In genomic region chr15:52733078-52733477, GRCh38 we compare ENCODE assay signal across 1 cellular context.
A peak's percentile ranks its signal among the peaks of the same experiment; 100 is the strongest.
TF ChIP-seq lines count a peak whose summit lies in the region.

No MANE protein-coding gene starts in this region.

TF ChIP-seq in HepG2, 621 proteins besides CTCF, POLR2A, EP300 and RAD21 (continued from another document):
- TF ChIP-seq ZNF12 (CRISPR knock-in tag; IDR thresholded peaks at IDR 0.05) (peak; percentile 24; the same call in 1 of the 2 replicates), CC2D1A (CRISPR knock-in tag; IDR thresholded peaks at IDR 0.05) (no peak), ZBTB39 (CRISPR knock-in tag; IDR thresholded peaks at IDR 0.05) (no peak), FOXJ3 (CRISPR knock-in tag; IDR thresholded peaks at IDR 0.05; ENCODE audit: borderline replicate concordance) (peak; percentile 61; the same call in 1 of the 2 replicates), NFYC (CRISPR knock-in tag; IDR thresholded peaks at IDR 0.05) (no peak), ZNF235 (CRISPR knock-in tag; IDR thresholded peaks at IDR 0.05; ENCODE audit: borderline replicate concordance) (no peak), KDM5A (IDR thresholded peaks at IDR 0.05; ENCODE audit: borderline replicate concordance, low read length) (no peak), FOXK1 (CRISPR knock-in tag; IDR thresholded peaks at IDR 0.05; ENCODE audit: borderline replicate concordance, low read depth) (peak; percentile 41; the same call in 1 of the 2 replicates), GATAD2A (CRISPR knock-in tag; IDR thresholded peaks at IDR 0.05) (peak; percentile 63), ZNF646 (CRISPR knock-in tag; IDR thresholded peaks at IDR 0.05) (no peak), ZNF619 (CRISPR knock-in tag; IDR thresholded peaks at IDR 0.05) (no peak), ATF7 (IDR thresholded peaks at IDR 0.05) (peak; percentile 7; the same call in 1 of the 2 replicates), ATF7 (CRISPR knock-in tag; IDR thresholded peaks at IDR 0.05) (no peak), ELF4 (CRISPR knock-in tag; IDR thresholded peaks at IDR 0.05; ENCODE audit: borderline replicate concordance) (no peak), HNRNPL (IDR thresholded peaks at IDR 0.05; ENCODE audit: low read depth, low read length) (no peak), HOXA7 (CRISPR knock-in tag; IDR thresholded peaks at IDR 0.05) (no peak), ZNF678 (CRISPR knock-in tag; IDR thresholded peaks at IDR 0.05) (no peak), ETV6 (CRISPR knock-in tag; conservative IDR thresholded peaks at IDR 0.05) (no peak), RFX1 (IDR thresholded peaks at IDR 0.05) (no peak), NFYB (CRISPR knock-in tag; IDR thresholded peaks at IDR 0.05) (no peak), ZNF674 (CRISPR knock-in tag; IDR thresholded peaks at IDR 0.05; ENCODE audit: low read depth) (no peak), MEF2D (CRISPR knock-in tag; IDR thresholded peaks at IDR 0.05) (no peak; the same call in 1 of the 2 replicates), SNAPC4 (CRISPR knock-in tag; IDR thresholded peaks at IDR 0.05) (no peak), ZNF296 (CRISPR knock-in tag; conservative IDR thresholded peaks at IDR 0.05) (no peak), NCOR1 (IDR thresholded peaks at IDR 0.05; ENCODE audit: borderline replicate concordance, low read length) (peak; percentile 60; the same call in 1 of the 2 replicates), HDAC2 (CRISPR knock-in tag; IDR thresholded peaks at IDR 0.05) (no peak), MIER2 (CRISPR knock-in tag; IDR thresholded peaks at IDR 0.05) (no peak), TEAD2 (CRISPR knock-in tag; IDR thresholded peaks at IDR 0.05) (no peak), ZFAT (CRISPR knock-in tag; conservative IDR thresholded peaks at IDR 0.05) (no peak), ZNF530 (CRISPR knock-in tag; IDR thresholded peaks at IDR 0.05; ENCODE audit: low read depth) (no peak), HIVEP1 (CRISPR knock-in tag; IDR thresholded peaks at IDR 0.05) (no peak), GLMP (CRISPR knock-in tag; IDR thresholded peaks at IDR 0.05; ENCODE audit: borderline replicate concordance) (no peak), MAFK (conservative IDR thresholded peaks at IDR 0.05 in 1 of 2, IDR thresholded peaks at IDR 0.05 in 1 of 2; ENCODE audit: low read length in 2 of 2) (peak; percentile 69 to 72), HDAC1 (CRISPR knock-in tag; IDR thresholded peaks at IDR 0.05) (0 out of 2 replicates have a peak, but pooled peaks have one; percentile 27), NCOA1 (CRISPR knock-in tag; IDR thresholded peaks at IDR 0.05) (no peak), HOXA9 (CRISPR knock-in tag; IDR thresholded peaks at IDR 0.05; ENCODE audit: borderline replicate concordance) (no peak), SP5 (CRISPR knock-in tag; IDR thresholded peaks at IDR 0.05; ENCODE audit: borderline replicate concordance, low read depth) (no peak), ZNF451 (CRISPR knock-in tag; IDR thresholded peaks at IDR 0.05) (no peak)
- TF ChIP-seq, protein P1, sequence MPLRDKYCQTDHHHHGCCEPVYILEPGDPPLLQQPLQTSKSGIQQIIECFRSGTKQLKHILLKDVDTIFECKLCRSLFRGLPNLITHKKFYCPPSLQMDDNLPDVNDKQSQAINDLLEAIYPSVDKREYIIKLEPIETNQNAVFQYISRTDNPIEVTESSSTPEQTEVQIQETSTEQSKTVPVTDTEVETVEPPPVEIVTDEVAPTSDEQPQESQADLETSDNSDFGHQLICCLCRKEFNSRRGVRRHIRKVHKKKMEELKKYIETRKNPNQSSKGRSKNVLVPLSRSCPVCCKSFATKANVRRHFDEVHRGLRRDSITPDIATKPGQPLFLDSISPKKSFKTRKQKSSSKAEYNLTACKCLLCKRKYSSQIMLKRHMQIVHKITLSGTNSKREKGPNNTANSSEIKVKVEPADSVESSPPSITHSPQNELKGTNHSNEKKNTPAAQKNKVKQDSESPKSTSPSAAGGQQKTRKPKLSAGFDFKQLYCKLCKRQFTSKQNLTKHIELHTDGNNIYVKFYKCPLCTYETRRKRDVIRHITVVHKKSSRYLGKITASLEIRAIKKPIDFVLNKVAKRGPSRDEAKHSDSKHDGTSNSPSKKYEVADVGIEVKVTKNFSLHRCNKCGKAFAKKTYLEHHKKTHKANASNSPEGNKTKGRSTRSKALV (CRISPR knock-in tag; IDR thresholded peaks at IDR 0.05): no peak
- TF ChIP-seq, protein P2, sequence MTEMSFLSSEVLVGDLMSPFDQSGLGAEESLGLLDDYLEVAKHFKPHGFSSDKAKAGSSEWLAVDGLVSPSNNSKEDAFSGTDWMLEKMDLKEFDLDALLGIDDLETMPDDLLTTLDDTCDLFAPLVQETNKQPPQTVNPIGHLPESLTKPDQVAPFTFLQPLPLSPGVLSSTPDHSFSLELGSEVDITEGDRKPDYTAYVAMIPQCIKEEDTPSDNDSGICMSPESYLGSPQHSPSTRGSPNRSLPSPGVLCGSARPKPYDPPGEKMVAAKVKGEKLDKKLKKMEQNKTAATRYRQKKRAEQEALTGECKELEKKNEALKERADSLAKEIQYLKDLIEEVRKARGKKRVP (CRISPR knock-in tag; IDR thresholded peaks at IDR 0.05): peak in 1 of 2 experiments; percentile 53; a peak in 2 of 4 replicates
- TF ChIP-seq, protein P3, sequence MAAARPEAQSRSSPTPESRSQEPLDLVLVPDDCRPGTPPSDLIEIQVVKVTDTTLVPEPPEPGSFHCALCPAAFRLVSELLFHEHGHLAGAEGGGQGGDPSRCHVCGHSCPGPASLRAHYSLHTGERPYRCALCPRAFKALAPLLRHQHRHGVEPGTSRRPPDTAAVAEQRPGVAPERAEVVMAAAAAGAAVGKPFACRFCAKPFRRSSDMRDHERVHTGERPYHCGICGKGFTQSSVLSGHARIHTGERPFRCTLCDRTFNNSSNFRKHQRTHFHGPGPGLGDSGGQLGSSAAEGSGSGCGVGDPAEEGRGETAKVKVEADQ (CRISPR knock-in tag; IDR thresholded peaks at IDR 0.05; ENCODE audit: borderline replicate concordance): no peak
- TF ChIP-seq, protein P4, sequence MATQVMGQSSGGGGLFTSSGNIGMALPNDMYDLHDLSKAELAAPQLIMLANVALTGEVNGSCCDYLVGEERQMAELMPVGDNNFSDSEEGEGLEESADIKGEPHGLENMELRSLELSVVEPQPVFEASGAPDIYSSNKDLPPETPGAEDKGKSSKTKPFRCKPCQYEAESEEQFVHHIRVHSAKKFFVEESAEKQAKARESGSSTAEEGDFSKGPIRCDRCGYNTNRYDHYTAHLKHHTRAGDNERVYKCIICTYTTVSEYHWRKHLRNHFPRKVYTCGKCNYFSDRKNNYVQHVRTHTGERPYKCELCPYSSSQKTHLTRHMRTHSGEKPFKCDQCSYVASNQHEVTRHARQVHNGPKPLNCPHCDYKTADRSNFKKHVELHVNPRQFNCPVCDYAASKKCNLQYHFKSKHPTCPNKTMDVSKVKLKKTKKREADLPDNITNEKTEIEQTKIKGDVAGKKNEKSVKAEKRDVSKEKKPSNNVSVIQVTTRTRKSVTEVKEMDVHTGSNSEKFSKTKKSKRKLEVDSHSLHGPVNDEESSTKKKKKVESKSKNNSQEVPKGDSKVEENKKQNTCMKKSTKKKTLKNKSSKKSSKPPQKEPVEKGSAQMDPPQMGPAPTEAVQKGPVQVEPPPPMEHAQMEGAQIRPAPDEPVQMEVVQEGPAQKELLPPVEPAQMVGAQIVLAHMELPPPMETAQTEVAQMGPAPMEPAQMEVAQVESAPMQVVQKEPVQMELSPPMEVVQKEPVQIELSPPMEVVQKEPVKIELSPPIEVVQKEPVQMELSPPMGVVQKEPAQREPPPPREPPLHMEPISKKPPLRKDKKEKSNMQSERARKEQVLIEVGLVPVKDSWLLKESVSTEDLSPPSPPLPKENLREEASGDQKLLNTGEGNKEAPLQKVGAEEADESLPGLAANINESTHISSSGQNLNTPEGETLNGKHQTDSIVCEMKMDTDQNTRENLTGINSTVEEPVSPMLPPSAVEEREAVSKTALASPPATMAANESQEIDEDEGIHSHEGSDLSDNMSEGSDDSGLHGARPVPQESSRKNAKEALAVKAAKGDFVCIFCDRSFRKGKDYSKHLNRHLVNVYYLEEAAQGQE (IDR thresholded peaks at IDR 0.05; ENCODE audit: borderline replicate concordance in 1 of 2, low read depth in 1 of 2, low read length in 2 of 2): no peak
